ENCODE assay signal across 24 cellular contexts in the genomic region with DNA sequence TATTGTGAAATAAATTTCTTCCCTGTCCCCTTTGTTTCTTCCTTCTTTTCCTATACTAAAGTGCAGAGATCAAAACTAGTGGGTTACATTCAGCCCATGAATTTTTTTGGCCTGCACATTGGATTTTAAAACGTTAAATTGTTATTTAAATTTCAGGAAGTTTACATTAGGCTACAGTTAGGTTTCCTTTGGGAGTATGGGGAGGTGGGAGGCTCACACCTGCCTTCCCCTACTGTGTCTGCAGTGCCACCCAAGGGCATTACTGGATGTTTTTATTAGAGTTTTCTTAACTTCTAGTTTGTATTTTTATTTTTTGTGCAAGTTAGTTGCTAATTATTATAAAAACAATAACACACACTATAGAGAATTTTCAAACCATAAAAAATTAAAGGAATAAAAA. TPM values are rescaled to one million over a fixed set of nuclear protein-coding genes. Genes with fewer than 3 reads are reported as not detected.
DNase-seq lines count a peak whose midpoint lies in the region; ATAC-seq and TF ChIP-seq lines count a peak whose summit lies in the region.
"Had no signal": no experiment of that assay in that cellular context is flagged by ENCODE, and none has a peak within 500 bp of the region (broad histone marks: within the 10 kb centered on the region; RNA-seq: fewer than 3 reads in every experiment).

No MANE protein-coding gene starts in this region.

- no peaks in the 10 kb centered on the region for H3K9me3 Mint-ChIP-seq in activated naive CD4-positive, alpha-beta T cell treated with anti-CD3 and anti-CD28 coated beads for 36 hours
- H3K9me3 Mint-ChIP-seq: CD4-positive, alpha-beta memory T cell; CD4-positive, CD25-positive, alpha-beta regulatory T cell; CD8-positive, alpha-beta memory T cell had no signal

- H3K4me1 Mint-ChIP-seq in activated naive CD4-positive, alpha-beta T cell treated with anti-CD3 and anti-CD28 coated beads for 36 hours (ENCODE audit: low read depth), result no peaks in the 10 kb centered on the region
- H3K4me1 Mint-ChIP-seq: CD14-positive monocyte; CD4-positive, alpha-beta memory T cell; CD4-positive, CD25-positive, alpha-beta regulatory T cell; CD8-positive, alpha-beta memory T cell had no signal

- H3K4me3 ChIP-seq in HUES6 (ENCODE audit: low read depth, low read length) (0 out of 2 replicates have a peak overlapping the region, but pooled peaks have one; percentile 5), iPS-20b (ENCODE audit: low read length) (peak overlapping the region; percentile 23), heart left ventricle (no peak overlapping the region)
- H3K4me3 ChIP-seq: BLaER1, GM12878 had no signal

- H3K27ac ChIP-seq in HUES6 (ENCODE audit: low read depth, low read length) (no peak overlapping the region; the same call in 1 of the 2 replicates), VCaP (peak overlapping the region; percentile 69), iPS-20b (ENCODE audit: low read length) (peak overlapping the region; percentile 50), heart left ventricle (no peak overlapping the region)
- H3K27ac ChIP-seq: BLaER1 had no signal

- H3K27me3 ChIP-seq in HUES6 (ENCODE audit: control insufficient read depth, insufficient read depth, low read length) (no peaks in the 10 kb centered on the region), iPS-20b (ENCODE audit: insufficient read depth, low read length) (no peaks in the 10 kb centered on the region), heart left ventricle (no peaks in the 10 kb centered on the region)
- H3K27me3 ChIP-seq: BE2C, BLaER1 had no signal

- H3K27ac Mint-ChIP-seq in activated naive CD4-positive, alpha-beta T cell treated with anti-CD3 and anti-CD28 coated beads for 36 hours, result no peak overlapping the region
- H3K27ac Mint-ChIP-seq: CD4-positive, alpha-beta memory T cell; CD4-positive, CD25-positive, alpha-beta regulatory T cell had no signal

- no peak for DNase-seq in heart left ventricle
- DNase-seq in activated CD4-positive, alpha-beta T cell treated with anti-CD3 and anti-CD28 coated beads, Interleukin-2, amount 50 U/mL, for 4 hours, result no peak
- DNase-seq in activated naive CD4-positive, alpha-beta T cell treated with anti-CD3 and anti-CD28 coated beads for 36 hours, result no peak
- DNase-seq: 8988T; ACHN; BE2C; C1 segment of cervical spinal cord; CD4-positive, alpha-beta memory T cell; CD4-positive, CD25-positive, alpha-beta regulatory T cell; CD8-positive, alpha-beta memory T cell; COR-L47; DMS 273 treated with DMSO at 0.1 percent for 48 hours; DMS153; DMS53; DMS79; DND-41; EL; GDM1 had no signal

- no peak for TF ChIP-seq CTCF in VCaP (conservative IDR thresholded peaks at IDR 0.05)
- no peak for TF ChIP-seq CTCF in heart left ventricle (IDR thresholded peaks at IDR 0.05)

- no peak overlapping the region for H3K4me3 Mint-ChIP-seq in activated naive CD4-positive, alpha-beta T cell treated with anti-CD3 and anti-CD28 coated beads for 36 hours
- H3K4me3 Mint-ChIP-seq: CD14-positive monocyte; CD4-positive, alpha-beta memory T cell; CD4-positive, CD25-positive, alpha-beta regulatory T cell; CD8-positive, alpha-beta memory T cell had no signal

- 13 to 20% (median 15%) methylated on average over 1 of the region's 1 CpG for WGBS in heart left ventricle, 4 donors

- no peak for ATAC-seq in heart left ventricle
- ATAC-seq: GM12878 had no signal

- peaks cover 23% of the 10 kb centered on the region for H3K4me1 ChIP-seq in HUES6 (ENCODE audit: control insufficient read depth, insufficient read depth, low read length)
- H3K4me1 ChIP-seq in iPS-20b (ENCODE audit: insufficient read depth, low read length), result peaks cover 21% of the 10 kb centered on the region
- H3K4me1 ChIP-seq in heart left ventricle, result no peaks in the 10 kb centered on the region
- H3K4me1 ChIP-seq: BE2C had no signal

- H3K9me3 ChIP-seq in HUES6 (ENCODE audit: control insufficient read depth, insufficient read depth, low read depth, low read length), result no peaks in the 10 kb centered on the region
- H3K9me3 ChIP-seq in iPS-20b (ENCODE audit: insufficient read depth, low read depth, low read length), result no peaks in the 10 kb centered on the region
- H3K9me3 ChIP-seq in heart left ventricle, result no peaks in the 10 kb centered on the region
- H3K9me3 ChIP-seq: BE2C, BLaER1 had no signal

- no peak for TF ChIP-seq POLR2A in heart left ventricle (IDR thresholded peaks at IDR 0.05)

- no peaks in the 10 kb centered on the region for H3K36me3 ChIP-seq in HUES6 (ENCODE audit: control insufficient read depth, insufficient read depth, low read length)
- H3K36me3 ChIP-seq in iPS-20b (ENCODE audit: insufficient read depth, low read depth, low read length), result no peaks in the 10 kb centered on the region; the same call in 1 of the 2 replicates
- peaks cover 0 to 79% (median 41%) of the 10 kb centered on the region in 9 donors for H3K36me3 ChIP-seq in heart left ventricle
- H3K36me3 ChIP-seq: BE2C had no signal

- H3K9ac ChIP-seq in HUES6 (ENCODE audit: low read length) (no peak overlapping the region), iPS-20b (ENCODE audit: low read depth, low read length) (peak overlapping the region; percentile 31; the same call in 1 of the 2 replicates)
- H3K9ac ChIP-seq: BLaER1 had no signal

- no peaks in the 10 kb centered on the region for H3K27me3 Mint-ChIP-seq in activated naive CD4-positive, alpha-beta T cell treated with anti-CD3 and anti-CD28 coated beads for 36 hours (ENCODE audit: low read depth)
- H3K27me3 Mint-ChIP-seq: CD4-positive, alpha-beta memory T cell; CD4-positive, CD25-positive, alpha-beta regulatory T cell; CD8-positive, alpha-beta memory T cell had no signal

- peaks cover under 1% of the 10 kb centered on the region for H3K36me3 Mint-ChIP-seq in activated naive CD4-positive, alpha-beta T cell treated with anti-CD3 and anti-CD28 coated beads for 36 hours (ENCODE audit: low read depth)

- intact Hi-C loops in heart left ventricle (cut with DNase I), result no loop called here
- intact Hi-C loops in activated naive CD4-positive, alpha-beta T cell treated with anti-CD3 and anti-CD28 coated beads for 36 hours (cut with micrococcal nuclease), result no loop called here

- CTCF ChIA-PET in activated naive CD4-positive, alpha-beta T cell treated with anti-CD3 and anti-CD28 coated beads for 36 hours (lab: Charles Lee), result no interaction called here

RNA-seq across cellular contexts. Expression of a gene that starts 51.7 kb away (rescaled TPM):
- total RNA-seq in heart left ventricle, result 1 to 10 TPM in 5 of 9 donors, under 1 TPM in 4; 0.65 to 4.9 (median 1.1) TPM
- 1 to 10 TPM; 1.3 to 2.8 TPM for polyA plus RNA-seq in heart left ventricle
- total RNA-seq in activated naive CD4-positive, alpha-beta T cell treated with anti-CD3 and anti-CD28 coated beads for 36 hours, result 1 to 10 TPM; 5.5 to 8.2 TPM
- total RNA-seq: CD4-positive, alpha-beta memory T cell; CD4-positive, CD25-positive, alpha-beta regulatory T cell had no signal

Comparison
In these comparisons a context has a peak if more than half of its experiments do, and no peak if none do; other contexts are left out.
1. H3K27ac ChIP-seq: peak in VCaP (single experiment) and iPS-20b (single experiment); none in HUES6 (single experiment) and heart left ventricle (0 of 12).
2. H3K4me3 ChIP-seq: peak in HUES6 (single experiment) and iPS-20b (single experiment); none in heart left ventricle (0 of 12).